Comparison of ENCODE assay signal across 8 cellular contexts in the genomic region with DNA sequence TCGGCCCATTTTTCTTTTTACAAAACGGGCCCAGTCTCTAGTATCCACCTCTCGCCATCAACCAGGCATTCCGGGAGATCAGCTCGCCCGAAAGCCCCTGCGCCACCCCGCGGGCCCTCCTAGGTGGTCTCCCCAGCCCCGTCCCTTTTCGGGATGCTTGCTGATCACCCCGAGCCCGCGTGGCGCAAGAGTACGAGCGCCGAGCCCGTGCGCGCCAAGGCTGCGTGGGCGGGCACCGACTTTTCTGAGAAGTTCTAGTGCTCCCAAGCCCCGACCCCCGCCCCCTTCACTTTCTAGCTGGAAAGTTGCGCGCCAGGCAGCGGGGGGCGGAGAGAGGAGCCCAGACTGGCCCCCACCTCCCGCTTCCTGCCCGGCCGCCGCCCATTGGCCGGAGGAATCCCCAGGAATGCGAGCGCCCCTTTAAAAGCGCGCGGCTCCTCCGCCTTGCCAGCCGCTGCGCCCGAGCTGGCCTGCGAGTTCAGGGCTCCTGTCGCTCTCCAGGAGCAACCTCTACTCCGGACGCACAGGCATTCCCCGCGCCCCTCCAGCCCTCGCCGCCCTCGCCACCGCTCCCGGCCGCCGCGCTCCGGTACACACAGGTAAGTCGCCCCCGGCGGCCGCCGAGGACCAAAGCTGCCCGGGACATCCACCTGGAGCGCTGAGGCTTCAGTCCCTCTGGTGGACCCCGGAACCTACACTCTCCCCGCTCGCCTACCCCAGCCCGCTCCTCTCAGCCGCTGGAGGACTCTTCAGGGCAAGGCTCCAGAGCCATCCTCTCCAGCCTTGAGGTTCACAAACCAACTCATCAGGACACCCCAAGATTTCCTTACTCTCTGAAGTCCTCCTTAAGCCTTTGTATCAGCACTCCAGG. TPM values are rescaled to one million over a fixed set of nuclear protein-coding genes. Genes with fewer than 3 reads are reported as not detected.
DNase-seq lines count a peak whose midpoint lies in the region; ATAC-seq and TF ChIP-seq lines count a peak whose summit lies in the region.

A gene (plus strand): TSS at position 450 of the 871 bp plus-strand sequence. CDS start 779 bp downstream, outside the sequence.

- peak in 1 of 5 donors; percentile 21 for DNase-seq in CD4-positive, alpha-beta memory T cell
- DNase-seq in H7 = peak; percentile 97
- peak; percentile 99 for DNase-seq in RWPE2 (ENCODE audit: low spot score)
- DNase-seq in amniotic stem cell (lab: John Stamatoyannopoulos, UW) = peak; percentile 91
- DNase-seq in left ventricle myocardium superior = peak; percentile 91
- DNase-seq in NCI-H1930 (lab: John Stamatoyannopoulos, UW) = no peak
- DNase-seq in superior temporal gyrus (ENCODE audit: extremely low spot score) = no peak

- H3K4me1 Mint-ChIP-seq in CD4-positive, alpha-beta memory T cell = peaks cover 9 to 59% (median 23%) of the 10 kb centered on the region in 4 donors

- no peaks in the 10 kb centered on the region for H3K36me3 ChIP-seq in CD4-positive, alpha-beta memory T cell (ENCODE audit: insufficient read depth, low read length)
- peaks cover 24% of the 10 kb centered on the region for H3K36me3 ChIP-seq in H7 (replicated peaks; ENCODE audit: control insufficient read depth, insufficient read depth, low read length)
- H3K36me3 ChIP-seq in RWPE2 (ENCODE audit: low read depth) = peaks cover 49% of the 10 kb centered on the region
- peaks cover 32% of the 10 kb centered on the region for H3K36me3 ChIP-seq in rectal smooth muscle tissue (ENCODE audit: control insufficient read depth, insufficient read depth, low read length)

- peaks cover 2% of the 10 kb centered on the region for H3K27me3 ChIP-seq in CD4-positive, alpha-beta memory T cell (ENCODE audit: insufficient read depth, low read length)
- H3K27me3 ChIP-seq in H7 (ENCODE audit: control insufficient read depth, insufficient read depth, low read length) = no peaks in the 10 kb centered on the region
- no peaks in the 10 kb centered on the region for H3K27me3 ChIP-seq in RWPE2 (ENCODE audit: insufficient read depth, poor library complexity, severe bottlenecking)
- H3K27me3 ChIP-seq in rectal smooth muscle tissue (ENCODE audit: control insufficient read depth, insufficient read depth, low read length) = no peaks in the 10 kb centered on the region

- H3K4me3 Mint-ChIP-seq in CD4-positive, alpha-beta memory T cell = peak within 1 kb of the TSS; percentile 70 to 90 (median 78)

- no peaks in the 10 kb centered on the region for H3K9me3 ChIP-seq in CD4-positive, alpha-beta memory T cell (ENCODE audit: control insufficient read depth in 1 of 2, low read length in 2 of 2)
- no peaks in the 10 kb centered on the region for H3K9me3 ChIP-seq in RWPE2 (ENCODE audit: severe bottlenecking)

- intact Hi-C loops in CD4-positive, alpha-beta memory T cell (cut with micrococcal nuclease) = loop anchor here (1.0 to 5.0 kb wide), 4 partner anchors 44 to 1141 kb away; no protein-coding TSS in a partner anchor
- intact Hi-C loops in left ventricle myocardium superior (cut with micrococcal nuclease) = loop anchor here (5.0 to 10.0 kb wide), 3 partner anchors 174 to 766 kb away; no protein-coding TSS in a partner anchor

- no peak within 1 kb of the TSS for H3K27ac ChIP-seq in CD4-positive, alpha-beta memory T cell (ENCODE audit: low read depth, low read length)
- peak within 1 kb of the TSS; percentile 95 for H3K27ac ChIP-seq in RWPE2 (ENCODE audit: poor library complexity, severe bottlenecking)
- H3K27ac ChIP-seq in rectal smooth muscle tissue (ENCODE audit: low read depth, low read length) = peak within 1 kb of the TSS; percentile 96

- ATAC-seq in RWPE2 (ENCODE audit: low read depth) = peak; percentile 46
- ATAC-seq in left ventricle myocardium superior = peak; percentile 80

- peak within 1 kb of the TSS; percentile 92 for H3K9ac ChIP-seq in rectal smooth muscle tissue (ENCODE audit: low read length)

- H3K27ac Mint-ChIP-seq in CD4-positive, alpha-beta memory T cell = peak within 1 kb of the TSS in 5 of 7 donors; percentile 54 to 69 (median 66)

- H3K36me3 Mint-ChIP-seq in CD4-positive, alpha-beta memory T cell = no peaks in the 10 kb centered on the region

- TF ChIP-seq CTCF in RWPE2 (IDR thresholded peaks at IDR 0.05; ENCODE audit: poor library complexity, severe bottlenecking) = peak; percentile 28

- CTCF ChIA-PET in CD4-positive, alpha-beta memory T cell (lab: Charles Lee; ENCODE audit: partially characterized antibody) = interaction anchor here (0.8 to 7.4 kb wide), 28 partner anchors 10 to 1141 kb away, joined by 3 to 83 read pairs (median 4); no protein-coding TSS in a partner anchor

- peaks cover 14% of the 10 kb centered on the region for H3K4me1 ChIP-seq in CD4-positive, alpha-beta memory T cell (ENCODE audit: insufficient read depth, low read length)
- H3K4me1 ChIP-seq in RWPE2 (ENCODE audit: insufficient read depth, poor library complexity, severe bottlenecking) (peaks cover 20% of the 10 kb centered on the region), rectal smooth muscle tissue (ENCODE audit: control insufficient read depth, insufficient read depth, low read length) (peaks cover 38% of the 10 kb centered on the region)

- peaks cover 12 to 31% of the 10 kb centered on the region in 2 donors for H3K27me3 Mint-ChIP-seq in CD4-positive, alpha-beta memory T cell

- peak within 1 kb of the TSS in 1 of 2 donors; percentile 56 for H3K4me3 ChIP-seq in CD4-positive, alpha-beta memory T cell (ENCODE audit: low read length in 2 of 2)
- H3K4me3 ChIP-seq in H7 (ENCODE audit: insufficient read depth, low read depth, low read length) (peak within 1 kb of the TSS; percentile 70), RWPE2 (ENCODE audit: severe bottlenecking) (peak within 1 kb of the TSS; percentile 68), rectal smooth muscle tissue (ENCODE audit: low read length) (peak within 1 kb of the TSS; percentile 76)

- no peaks in the 10 kb centered on the region for H3K9me3 Mint-ChIP-seq in CD4-positive, alpha-beta memory T cell

- POLR2A ChIA-PET in CD4-positive, alpha-beta memory T cell (lab: Charles Lee; ENCODE audit: partially characterized antibody) = interaction anchor here (0.7 to 4.1 kb wide), 9 partner anchors 9 to 202 kb away, joined by 3 to 28 read pairs (median 3); a partner anchor contains a TSS

RNA-seq across cellular contexts. Expression of the gene that starts here (rescaled TPM):
- total RNA-seq in CD4-positive, alpha-beta memory T cell = 1 to 10 TPM; 4.0 to 7.6 TPM
- 1 to 10 TPM in 1 of 2 donors, under 1 TPM in 1; 0.77 to 1.1 TPM for polyA plus RNA-seq in CD4-positive, alpha-beta memory T cell
- total RNA-seq in H7 (2014; rRNA removed; shearing (Covaris generic)) = 9.9 and 10.1 TPM in 2 replicates
- 29.5 TPM for total RNA-seq in left ventricle myocardium superior

Comparison
In these comparisons a context has a peak if more than half of its experiments do, and no peak if none do; other contexts are left out.
1. DNase-seq: peak in H7 (single experiment), RWPE2 (single experiment), amniotic stem cell (single experiment) and left ventricle myocardium superior (single experiment); none in NCI-H1930 (0 of 2) and superior temporal gyrus (single experiment).